In genomic region chr18:30920356-30920755, GRCh38 we compare ENCODE assay signal across 20 cellular contexts.
"Had no signal": no experiment of that assay in that cellular context is flagged by ENCODE, and none has a peak within 500 bp of the region (broad histone marks: within the 10 kb centered on the region; RNA-seq: fewer than 3 reads in every experiment).

No MANE protein-coding gene starts in this region.

- H3K27ac ChIP-seq: epithelial cell of prostate, esophagus muscularis mucosa, gastrocnemius medialis, psoas muscle, spleen, transverse colon had no signal

- H3K9me3 Mint-ChIP-seq: dendritic cell treated with granulocyte-macrophage colony-stimulating factor and Interleukin-4, amounts not matched to agents 40 ng/mL and 50 ng/mL, for 4 days; nephron had no signal

- H3K4me1 ChIP-seq: esophagus muscularis mucosa, gastrocnemius medialis, psoas muscle, spleen, transverse colon had no signal

- H3K9me3 ChIP-seq: esophagus muscularis mucosa, gastrocnemius medialis, psoas muscle, transverse colon had no signal

- H3K27ac Mint-ChIP-seq: dendritic cell treated with granulocyte-macrophage colony-stimulating factor and Interleukin-4, amounts not matched to agents 40 ng/mL and 50 ng/mL, for 4 days; effector memory CD8-positive, alpha-beta T cell; naive B cell; stimulated activated memory B cell treated with anti-CD40 and anti-IgM and Interleukin-4, amounts not matched to agents 10 μg/mL and 1 μg/mL and 100 μg/mL, for 72 hours; stimulated activated naive CD8-positive, alpha-beta T cell treated with anti-CD3 and anti-CD28 coated beads, Interleukin-15, Interleukin-2, amounts not matched to agents 100 ng/mL and 50 ng/mL, for 24 hours had no signal

- FAIRE-seq: colon, islet of Langerhans had no signal

- H3K36me3 Mint-ChIP-seq: naive B cell; stimulated activated memory B cell treated with anti-CD40 and anti-IgM and Interleukin-4, amounts not matched to agents 10 μg/mL and 1 μg/mL and 100 μg/mL, for 72 hours had no signal

- H3K4me3 ChIP-seq: esophagus muscularis mucosa, gastrocnemius medialis, psoas muscle, spleen, transverse colon had no signal

- H3K4me1 Mint-ChIP-seq: naive B cell; nephron; stimulated activated memory B cell treated with anti-CD40 and anti-IgM and Interleukin-4, amounts not matched to agents 10 μg/mL and 1 μg/mL and 100 μg/mL, for 72 hours had no signal

- ATAC-seq: effector memory CD8-positive, alpha-beta T cell; gastrocnemius medialis; left colon; psoas muscle; sciatic nerve; stimulated activated memory B cell treated with anti-CD40 and anti-IgM and Interleukin-4, amounts not matched to agents 10 μg/mL and 1 μg/mL and 100 μg/mL, for 72 hours had no signal

- H3K27me3 ChIP-seq: esophagus muscularis mucosa, gastrocnemius medialis, spleen, transverse colon had no signal

- H3K27me3 Mint-ChIP-seq: dendritic cell treated with granulocyte-macrophage colony-stimulating factor and Interleukin-4, amounts not matched to agents 40 ng/mL and 50 ng/mL, for 4 days; effector memory CD8-positive, alpha-beta T cell; naive B cell; stimulated activated memory B cell treated with anti-CD40 and anti-IgM and Interleukin-4, amounts not matched to agents 10 μg/mL and 1 μg/mL and 100 μg/mL, for 72 hours; stimulated activated naive CD8-positive, alpha-beta T cell treated with anti-CD3 and anti-CD28 coated beads, Interleukin-15, Interleukin-2, amounts not matched to agents 100 ng/mL and 50 ng/mL, for 24 hours had no signal

- DNase-seq: effector memory CD8-positive, alpha-beta T cell; gastrocnemius medialis; left colon; mesendoderm; naive B cell; psoas muscle; spleen; stimulated activated CD4-positive, alpha-beta T cell treated with anti-CD3 and anti-CD28 coated beads, Interleukin-15, amount 100 ng/mL, for 24 hours; stimulated activated CD4-positive, alpha-beta T cell treated with anti-CD3 and anti-CD28 coated beads, Interleukin-1b, Interleukin-23, amount 100 ng/mL, for 48 hours; stimulated activated CD4-positive, alpha-beta T cell treated with anti-CD3 and anti-CD28 coated beads, Interleukin-4, amount 100 ng/mL, for 24 hours; transverse colon had no signal

- H3K4me3 Mint-ChIP-seq: dendritic cell treated with granulocyte-macrophage colony-stimulating factor and Interleukin-4, amounts not matched to agents 40 ng/mL and 50 ng/mL, for 4 days; effector memory CD8-positive, alpha-beta T cell; naive B cell; nephron; stimulated activated memory B cell treated with anti-CD40 and anti-IgM and Interleukin-4, amounts not matched to agents 10 μg/mL and 1 μg/mL and 100 μg/mL, for 72 hours; stimulated activated naive CD8-positive, alpha-beta T cell treated with anti-CD3 and anti-CD28 coated beads, Interleukin-15, Interleukin-2, amounts not matched to agents 100 ng/mL and 50 ng/mL, for 24 hours had no signal

- H3K36me3 ChIP-seq: esophagus muscularis mucosa, gastrocnemius medialis, spleen, transverse colon had no signal
